In genomic region chr5:151772029-151772867, GRCh38 we compare ENCODE assay signal across 1 cellular context.
TF ChIP-seq lines count a peak whose summit lies in the region.

No MANE protein-coding gene starts in this region.

TF ChIP-seq in K562, 482 proteins besides CTCF, POLR2A, EP300 and RAD21 (continues in another document):
- TF ChIP-seq GTF3C2 (IDR thresholded peaks at IDR 0.05; ENCODE audit: borderline replicate concordance, extremely low read depth, insufficient read length) (no peak), ZNF511 (CRISPR knock-in tag; IDR thresholded peaks at IDR 0.05) (no peak), ETS1 (conservative IDR thresholded peaks at IDR 0.05; ENCODE audit: control insufficient read depth, low read depth, low read length) (0 out of 2 replicates have a peak, but pooled peaks have one; percentile 65), SRSF3 (IDR thresholded peaks at IDR 0.05; ENCODE audit: insufficient read depth, low read length) (no peak), ZNF311 (CRISPR knock-in tag; IDR thresholded peaks at IDR 0.05) (no peak), ZBTB40 (IDR thresholded peaks at IDR 0.05) (no peak), ZBTB40 (CRISPR knock-in tag; IDR thresholded peaks at IDR 0.05) (no peak), GTF2B (IDR thresholded peaks at IDR 0.05; ENCODE audit: extremely low read depth, insufficient read length) (no peak), HCFC1 (IDR thresholded peaks at IDR 0.05; ENCODE audit: low read depth, low read length) (peak; percentile 13), CBX3 (IDR thresholded peaks at IDR 0.05; ENCODE audit: borderline replicate concordance in 1 of 2, low read length in 2 of 2) (no peak), NR0B1 (IDR thresholded peaks at IDR 0.05; ENCODE audit: partially characterized antibody) (no peak), MEIS2 (IDR thresholded peaks at IDR 0.05; ENCODE audit: partially characterized antibody) (no peak), FUS (optimal IDR thresholded peaks at IDR 0.05; ENCODE audit: low read depth, low read length) (peak; percentile 64), ZNF444 (CRISPR knock-in tag; IDR thresholded peaks at IDR 0.05) (no peak), SOX6 (IDR thresholded peaks at IDR 0.05) (no peak), KDM1A (IDR thresholded peaks at IDR 0.05) (no peak), ZBTB17 (CRISPR knock-in tag; IDR thresholded peaks at IDR 0.05) (no peak), NFRKB (IDR thresholded peaks at IDR 0.05; ENCODE audit: low read depth) (no peak), ZNF121 (CRISPR knock-in tag; conservative IDR thresholded peaks at IDR 0.05) (no peak), E2F5 (CRISPR knock-in tag; IDR thresholded peaks at IDR 0.05) (no peak), RERE (CRISPR knock-in tag; IDR thresholded peaks at IDR 0.05; ENCODE audit: borderline replicate concordance) (no peak), ZEB2 (IDR thresholded peaks at IDR 0.05) (no peak), TCF15 (CRISPR knock-in tag; IDR thresholded peaks at IDR 0.05) (no peak), USF1 (CRISPR knock-in tag; IDR thresholded peaks at IDR 0.05) (no peak), CBX5 (IDR thresholded peaks at IDR 0.05; ENCODE audit: borderline replicate concordance, low read depth) (no peak), ZNF507 (tag; conservative IDR thresholded peaks at IDR 0.05) (no peak), HOXB6 (CRISPR knock-in tag; IDR thresholded peaks at IDR 0.05; ENCODE audit: borderline replicate concordance) (no peak), LEF1 (IDR thresholded peaks at IDR 0.05) (no peak), KLF13 (tag; IDR thresholded peaks at IDR 0.05; ENCODE audit: borderline replicate concordance, low read depth) (no peak), ZNF124 (CRISPR knock-in tag; IDR thresholded peaks at IDR 0.05) (no peak), CREB5 (CRISPR knock-in tag; IDR thresholded peaks at IDR 0.05) (no peak)
